1 cellular context compared by ENCODE assay signal in genomic region chr3:171327441-171328174, GRCh38.
A peak's percentile ranks its signal among the peaks of the same experiment; 100 is the strongest.
TF ChIP-seq lines count a peak whose summit lies in the region.

No MANE protein-coding gene starts in this region.

TF ChIP-seq in HEK293, 187 proteins besides CTCF, POLR2A, EP300 and RAD21:
- TF ChIP-seq, protein P1, sequence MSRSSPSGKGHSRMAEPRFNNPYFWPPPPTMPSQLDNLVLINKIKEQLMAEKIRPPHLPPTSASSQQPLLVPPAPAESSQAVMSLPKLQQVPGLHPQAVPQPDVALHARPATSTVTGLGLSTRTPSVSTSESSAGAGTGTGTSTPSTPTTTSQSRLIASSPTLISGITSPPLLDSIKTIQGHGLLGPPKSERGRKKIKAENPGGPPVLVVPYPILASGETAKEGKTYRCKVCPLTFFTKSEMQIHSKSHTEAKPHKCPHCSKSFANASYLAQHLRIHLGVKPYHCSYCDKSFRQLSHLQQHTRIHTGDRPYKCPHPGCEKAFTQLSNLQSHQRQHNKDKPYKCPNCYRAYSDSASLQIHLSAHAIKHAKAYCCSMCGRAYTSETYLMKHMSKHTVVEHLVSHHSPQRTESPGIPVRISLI (tag by site-specific recombination; IDR thresholded peaks at IDR 0.05), result peak; percentile 76
- TF ChIP-seq KLF7 (tag by site-specific recombination; IDR thresholded peaks at IDR 0.05; ENCODE audit: borderline replicate concordance), result no peak
TF ChIP-seq in HEK293: peak in this region for 1.
